In genomic region chr16:76906552-76906951, GRCh38 we compare ENCODE assay signal across 7 cellular contexts.
"Had no signal": no experiment of that assay in that cellular context is flagged by ENCODE, and none has a peak within 500 bp of the region (broad histone marks: within the 10 kb centered on the region; RNA-seq: fewer than 3 reads in every experiment).

No MANE protein-coding gene starts in this region.

- H3K27ac ChIP-seq: HL-60 had no signal

- DNase-seq: H9, HCEC 1CT, IMR-90, KG1 had no signal

- H2AFZ ChIP-seq: GM23338 had no signal

- H3K4me3 ChIP-seq: GM23338, K562 had no signal

- FAIRE-seq: K562 had no signal

- H3K4me2 ChIP-seq: GM23338 had no signal

- ATAC-seq: GM23338, K562 had no signal
